ENCODE assay signal across 1 cellular context in the genomic region with DNA sequence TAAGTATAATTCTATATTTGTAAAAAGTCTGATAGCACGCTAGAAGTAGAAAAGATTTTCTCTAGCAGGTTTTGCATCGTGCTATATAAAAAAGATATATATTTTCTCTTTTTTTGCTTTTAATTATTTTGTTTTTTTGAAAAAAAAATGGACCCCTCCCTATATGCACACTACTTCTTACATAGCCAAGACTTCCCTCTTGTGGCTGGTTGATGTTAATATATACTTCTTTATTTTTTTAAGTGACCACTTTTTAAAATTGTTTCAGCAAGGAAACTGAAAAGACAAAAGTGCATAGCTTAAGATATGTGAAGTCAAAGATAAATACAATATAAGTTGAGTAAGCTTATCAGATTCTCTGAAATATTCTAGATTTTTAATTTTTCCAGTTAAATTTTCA.
TF ChIP-seq lines count a peak whose summit lies in the region.

No MANE protein-coding gene starts in this region.

TF ChIP-seq in GM23338, 12 proteins besides CTCF, POLR2A, EP300 and RAD21 (continued from another document):
- TF ChIP-seq POLR2AphosphoS5 (IDR thresholded peaks at IDR 0.05; ENCODE audit: low read depth) (no peak), EZH2 (IDR thresholded peaks at IDR 0.05; ENCODE audit: low read depth, unreplicated experiment) (no peak), EZH2phosphoT487 (IDR thresholded peaks at IDR 0.05; ENCODE audit: unreplicated experiment) (no peak), ZNF114 (CRISPR knock-in tag; IDR thresholded peaks at IDR 0.05) (no peak)
- TF ChIP-seq, protein P1, sequence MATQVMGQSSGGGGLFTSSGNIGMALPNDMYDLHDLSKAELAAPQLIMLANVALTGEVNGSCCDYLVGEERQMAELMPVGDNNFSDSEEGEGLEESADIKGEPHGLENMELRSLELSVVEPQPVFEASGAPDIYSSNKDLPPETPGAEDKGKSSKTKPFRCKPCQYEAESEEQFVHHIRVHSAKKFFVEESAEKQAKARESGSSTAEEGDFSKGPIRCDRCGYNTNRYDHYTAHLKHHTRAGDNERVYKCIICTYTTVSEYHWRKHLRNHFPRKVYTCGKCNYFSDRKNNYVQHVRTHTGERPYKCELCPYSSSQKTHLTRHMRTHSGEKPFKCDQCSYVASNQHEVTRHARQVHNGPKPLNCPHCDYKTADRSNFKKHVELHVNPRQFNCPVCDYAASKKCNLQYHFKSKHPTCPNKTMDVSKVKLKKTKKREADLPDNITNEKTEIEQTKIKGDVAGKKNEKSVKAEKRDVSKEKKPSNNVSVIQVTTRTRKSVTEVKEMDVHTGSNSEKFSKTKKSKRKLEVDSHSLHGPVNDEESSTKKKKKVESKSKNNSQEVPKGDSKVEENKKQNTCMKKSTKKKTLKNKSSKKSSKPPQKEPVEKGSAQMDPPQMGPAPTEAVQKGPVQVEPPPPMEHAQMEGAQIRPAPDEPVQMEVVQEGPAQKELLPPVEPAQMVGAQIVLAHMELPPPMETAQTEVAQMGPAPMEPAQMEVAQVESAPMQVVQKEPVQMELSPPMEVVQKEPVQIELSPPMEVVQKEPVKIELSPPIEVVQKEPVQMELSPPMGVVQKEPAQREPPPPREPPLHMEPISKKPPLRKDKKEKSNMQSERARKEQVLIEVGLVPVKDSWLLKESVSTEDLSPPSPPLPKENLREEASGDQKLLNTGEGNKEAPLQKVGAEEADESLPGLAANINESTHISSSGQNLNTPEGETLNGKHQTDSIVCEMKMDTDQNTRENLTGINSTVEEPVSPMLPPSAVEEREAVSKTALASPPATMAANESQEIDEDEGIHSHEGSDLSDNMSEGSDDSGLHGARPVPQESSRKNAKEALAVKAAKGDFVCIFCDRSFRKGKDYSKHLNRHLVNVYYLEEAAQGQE (IDR thresholded peaks at IDR 0.05; ENCODE audit: unreplicated experiment): no peak
